ENCODE assay signal across 9 cellular contexts in the genomic region with DNA sequence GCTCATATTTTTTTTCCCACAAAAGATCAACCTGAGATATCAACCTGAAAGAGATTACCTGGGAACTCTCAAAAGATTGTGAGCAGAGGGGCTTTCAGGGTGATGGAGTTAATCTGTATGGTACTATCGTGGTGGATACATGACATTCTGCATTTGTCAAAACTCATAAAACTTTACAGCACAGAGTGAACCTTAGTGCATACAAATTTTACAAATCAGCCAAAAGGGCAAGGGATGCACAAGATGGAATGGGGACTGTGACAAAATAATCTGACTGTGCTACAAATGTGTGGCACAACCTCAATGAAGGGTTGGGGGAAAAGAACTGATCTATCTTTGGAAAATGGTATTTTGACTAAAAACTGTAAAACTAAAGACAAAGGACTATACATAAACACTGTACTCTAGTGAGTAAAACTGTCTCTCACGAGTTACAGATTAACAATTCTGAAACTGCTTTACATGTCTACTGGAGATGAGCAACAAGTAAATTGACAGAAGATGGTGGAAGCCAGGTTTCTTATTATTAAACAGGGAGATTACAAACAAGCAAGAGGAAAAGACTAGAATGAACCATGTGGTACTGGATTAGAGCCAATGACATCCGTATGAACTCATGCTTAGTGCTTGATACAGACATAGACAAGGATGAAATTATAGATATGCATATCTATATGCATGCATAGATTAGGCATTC. TPM values are rescaled to one million over a fixed set of nuclear protein-coding genes. Genes with fewer than 3 reads are reported as not detected.
DNase-seq lines count a peak whose midpoint lies in the region; ATAC-seq and TF ChIP-seq lines count a peak whose summit lies in the region.
"Had no signal": no experiment of that assay in that cellular context is flagged by ENCODE, and none has a peak within 500 bp of the region (broad histone marks: within the 10 kb centered on the region; RNA-seq: fewer than 3 reads in every experiment).

No MANE protein-coding gene starts in this region.

- POLR2A ChIA-PET in MCF 10A (lab: Yijun Ruan, JAX), result no interaction called here

- peak overlapping the region; percentile 77 for H3K4me2 ChIP-seq in OCI-LY3 (ENCODE audit: low read length)
- no peak overlapping the region for H3K4me2 ChIP-seq in H9 (ENCODE audit: insufficient read depth, insufficient read length, low read length)

- H3K27ac ChIP-seq in breast epithelium, result no peak overlapping the region
- H3K27ac ChIP-seq in OCI-LY3 (ENCODE audit: low read length), result peak overlapping the region; percentile 8; the same call in 1 of the 2 replicates
- no peak overlapping the region for H3K27ac ChIP-seq in H9 (ENCODE audit: insufficient read length, low read depth, low read length)

- no peak overlapping the region for H4K5ac ChIP-seq in H9 (ENCODE audit: insufficient read length, low read depth, low read length)

- H3K4me3 Mint-ChIP-seq in MCF 10A (ENCODE audit: unreplicated experiment) (no peak overlapping the region), H9 (no peak overlapping the region)

- H2AK5ac ChIP-seq in H9 (ENCODE audit: insufficient read length, low read length), result no peak overlapping the region

- no CpG with 5 or more reads among the region's 3 CpGs for WGBS in H9 (ENCODE audit: extremely low coverage, insufficient read length, low lambda C conversion rate)

- no peak overlapping the region for H2BK15ac ChIP-seq in H9 (ENCODE audit: low read depth, low read length)

- H3K27me3 Mint-ChIP-seq in MCF 10A (ENCODE audit: insufficient read depth, unreplicated experiment), result no peaks in the 10 kb centered on the region
- H3K27me3 Mint-ChIP-seq in H9 (ENCODE audit: low read depth), result no peaks in the 10 kb centered on the region

- peak overlapping the region; percentile 1; the same call in 1 of the 2 replicates for H3K9ac ChIP-seq in OCI-LY3 (ENCODE audit: low read length)
- no peak overlapping the region for H3K9ac ChIP-seq in H9 (ENCODE audit: extremely low read depth, insufficient read length, low read length)

- no peak overlapping the region for H2BK20ac ChIP-seq in H9 (ENCODE audit: low read depth, low read length, poor library complexity, severe bottlenecking)

- ATAC-seq in HG02840 (IDR thresholded peaks at IDR 0.05; ENCODE audit: low FRiP score, unreplicated experiment), result peak; percentile 98

- BruUV-seq in MCF 10A (replicated peaks; lab: Mats Ljungman, UMichigan), result no TSS peak

- H3K23ac ChIP-seq in H9 (ENCODE audit: insufficient read length, low read depth, low read length), result no peak overlapping the region

- H3K4me1 Mint-ChIP-seq in MCF 10A (ENCODE audit: insufficient read depth, unreplicated experiment), result no peaks in the 10 kb centered on the region
- H3K4me1 Mint-ChIP-seq in H9, result peaks cover 0 to 4% of the 10 kb centered on the region in 2 experiments; a peak in 2 of 4 replicates

- H3K4me3 ChIP-seq in breast epithelium (no peak overlapping the region), OCI-LY3 (ENCODE audit: low read length) (peak overlapping the region; percentile 38)

- H3K36me3 ChIP-seq in breast epithelium (no peaks in the 10 kb centered on the region), OCI-LY3 (replicated peaks; ENCODE audit: low read depth, low read length) (no peaks in the 10 kb centered on the region)

- CTCF ChIA-PET in MCF 10A (lab: Yijun Ruan, JAX), result interaction anchor here (1.0 kb wide), 1 partner anchor 179 kb away, joined by 5 read pairs; a partner anchor contains a TSS

- no peak for TF ChIP-seq CTCF in MCF 10A (IDR thresholded peaks at IDR 0.05; ENCODE audit: unreplicated experiment)
- no peak for TF ChIP-seq CTCF in breast epithelium (IDR thresholded peaks at IDR 0.05)
- no peak for TF ChIP-seq CTCF in OCI-LY3 (IDR thresholded peaks at IDR 0.05; ENCODE audit: low read depth, low read length)
- no peak for TF ChIP-seq CTCF in H9 (conservative IDR thresholded peaks at IDR 0.05)

- no peak overlapping the region for H4K91ac ChIP-seq in H9 (ENCODE audit: insufficient read length, low read depth, low read length)

- H3K56ac ChIP-seq in H9 (ENCODE audit: insufficient read length, low read depth, low read length), result no peak overlapping the region

- no peaks in the 10 kb centered on the region for H4K20me1 ChIP-seq in OCI-LY3 (ENCODE audit: insufficient read depth, low read length)
- no peaks in the 10 kb centered on the region for H4K20me1 ChIP-seq in H9 (ENCODE audit: control insufficient read depth, insufficient read depth, insufficient read length)

- peak; percentile 1 for DNase-seq in MCF 10A (ENCODE audit: unreplicated experiment)
- no peak for DNase-seq in breast epithelium (ENCODE audit: low spot score in 2 of 2)
- DNase-seq in H9, result no peak
- DNase-seq in NCI-H1417 (lab: John Stamatoyannopoulos, UW), result no peak
- no peak for DNase-seq in GOT3 (lab: John Stamatoyannopoulos, UW)
- DNase-seq in NCI-H2107 treated with DMSO at 0.1 percent for 48 hours (lab: John Stamatoyannopoulos, UW; ENCODE audit: unreplicated experiment), result no peak
- DNase-seq: mesenchymal stem cell had no signal

- H3K18ac ChIP-seq in H9 (ENCODE audit: insufficient read length, low read depth, low read length), result no peak overlapping the region

- H3K4me1 ChIP-seq in breast epithelium, result no peaks in the 10 kb centered on the region
- H3K4me1 ChIP-seq in OCI-LY3 (ENCODE audit: low read length), result peaks cover 22% of the 10 kb centered on the region
- H3K4me1 ChIP-seq in H9 (ENCODE audit: insufficient read depth, low read length), result no peaks in the 10 kb centered on the region

- H3K4ac ChIP-seq in H9 (ENCODE audit: low read depth, low read length), result no peak overlapping the region

- H3K23me2 ChIP-seq in H9 (ENCODE audit: insufficient read length, low read depth, low read length, poor library complexity, severe bottlenecking), result no peaks in the 10 kb centered on the region

- no peak for TF ChIP-seq POLR2A in breast epithelium (IDR thresholded peaks at IDR 0.05)

- no peak overlapping the region for H3T11ph ChIP-seq in H9 (ENCODE audit: low read length)

- H3K79me2 ChIP-seq in OCI-LY3 (ENCODE audit: low read length) (no peaks in the 10 kb centered on the region), H9 (ENCODE audit: insufficient read depth, low read length) (no peaks in the 10 kb centered on the region)

- H3K36me3 Mint-ChIP-seq in MCF 10A (ENCODE audit: insufficient read depth, unreplicated experiment), result no peaks in the 10 kb centered on the region
- H3K36me3 Mint-ChIP-seq in H9 (ENCODE audit: insufficient read depth in 1 of 3, low read depth in 3 of 3), result no peaks in the 10 kb centered on the region

- H3K9me3 ChIP-seq in breast epithelium, result peaks cover 0 to 7% of the 10 kb centered on the region in 2 donors
- H3K9me3 ChIP-seq in OCI-LY3 (ENCODE audit: insufficient read depth, low read length), result no peaks in the 10 kb centered on the region
- H3K9me3 ChIP-seq in H9 (ENCODE audit: control insufficient read depth, low read depth, low read length), result no peaks in the 10 kb centered on the region

- no peak overlapping the region for H3K14ac ChIP-seq in H9 (ENCODE audit: insufficient read depth, low read length)

- no peak overlapping the region for H4K8ac ChIP-seq in H9 (replicated peaks; ENCODE audit: insufficient read length, low read depth, low read length)

- peaks cover 7% of the 10 kb centered on the region for H3K9me3 Mint-ChIP-seq in MCF 10A (ENCODE audit: unreplicated experiment)
- H3K9me3 Mint-ChIP-seq in H9, result no peaks in the 10 kb centered on the region

- H3K27me3 ChIP-seq in breast epithelium (no peaks in the 10 kb centered on the region), OCI-LY3 (ENCODE audit: low read depth, low read length) (no peaks in the 10 kb centered on the region), H9 (ENCODE audit: insufficient read depth, low read length) (no peaks in the 10 kb centered on the region)

- H2BK12ac ChIP-seq in H9 (ENCODE audit: insufficient read length, low read depth, low read length), result no peak overlapping the region

- no peak overlapping the region for H2BK120ac ChIP-seq in H9 (ENCODE audit: low read depth, low read length, poor library complexity, severe bottlenecking)

- intact Hi-C loops in MCF 10A (cut with micrococcal nuclease) (no loop called here), breast epithelium (cut with DNase I; ENCODE audit: low total_unique reads) (no loop called here)

- no peaks in the 10 kb centered on the region for H3K79me1 ChIP-seq in H9 (ENCODE audit: insufficient read depth, low read depth, low read length, poor library complexity, severe bottlenecking)

- no peak overlapping the region for H3K27ac Mint-ChIP-seq in MCF 10A (ENCODE audit: low read depth, unreplicated experiment)
- H3K27ac Mint-ChIP-seq in H9, result no peak overlapping the region

- H2AFZ ChIP-seq in OCI-LY3 (ENCODE audit: low read depth, low read length), result no peak overlapping the region
- no peak overlapping the region for H2AFZ ChIP-seq in H9 (ENCODE audit: low read length)

- no peak overlapping the region for H2BK5ac ChIP-seq in H9 (ENCODE audit: insufficient read length, low read length)

RNA-seq across cellular contexts. Expression of a gene that starts 24.8 kb away (rescaled TPM):
- total RNA-seq in MCF 10A (2022) (not detected in 2 replicates), breast epithelium (1 to 10 TPM in 2 of 3 donors, under 1 TPM in 1; 0.48 to 1.3 (median 1.2) TPM), H9 (2021) (0.39 and 0.52 TPM in 2 replicates)

RNA-seq across cellular contexts. Expression of a gene that starts 59.9 kb away (rescaled TPM):
- total RNA-seq in MCF 10A (2022) (not detected in 2 replicates), breast epithelium (1 to 10 TPM in 2 of 3 donors, not detected in 1; 1.6 to 6.9 TPM), H9 (2021) (3.6 and 3.7 TPM in 2 replicates)
